In genomic region chr6:163414367-163415175, GRCh38 we compare ENCODE assay signal across 7 cellular contexts. TPM values are rescaled to one million over a fixed set of nuclear protein-coding genes. Genes with fewer than 3 reads are reported as not detected.
DNase-seq lines count a peak whose midpoint lies in the region; ATAC-seq and TF ChIP-seq lines count a peak whose summit lies in the region.

Gene QKI, plus strand, starts transcription at chr6:163414718. Its CDS starts 476 bp downstream, at chr6:163415194.

- H3K27ac ChIP-seq in liver (ENCODE audit: low read depth in 1 of 2, low read length in 2 of 2), result peak within 1 kb of the TSS; percentile 98 to 99

- intact Hi-C loops in activated CD4-positive, alpha-beta T cell treated with anti-CD3 and anti-CD28 coated beads, Interleukin-2, amount 10 ng/mL, durations not matched to agents 24 days and 14 days (cut with micrococcal nuclease), result no loop called here

- H3K27me3 Mint-ChIP-seq in activated CD4-positive, alpha-beta T cell treated with anti-CD3 and anti-CD28 coated beads, Interleukin-2, amount 10 ng/mL, durations not matched to agents 24 days and 14 days, result peaks cover 11% of the 10 kb centered on the region

- peak within 1 kb of the TSS; percentile 91 for H3K4me3 Mint-ChIP-seq in activated CD4-positive, alpha-beta T cell treated with anti-CD3 and anti-CD28 coated beads, Interleukin-2, amount 10 ng/mL, durations not matched to agents 24 days and 14 days

- no peak for TF ChIP-seq CTCF in liver (IDR thresholded peaks at IDR 0.05; ENCODE audit: low read depth, low read length, missing input control)

- no peaks in the 10 kb centered on the region for H3K36me3 Mint-ChIP-seq in activated CD4-positive, alpha-beta T cell treated with anti-CD3 and anti-CD28 coated beads, Interleukin-2, amount 10 ng/mL, durations not matched to agents 24 days and 14 days (ENCODE audit: low read depth)

- H3K27ac Mint-ChIP-seq in activated CD4-positive, alpha-beta T cell treated with anti-CD3 and anti-CD28 coated beads, Interleukin-2, amount 10 ng/mL, durations not matched to agents 24 days and 14 days, result peak within 1 kb of the TSS; percentile 92

- H3K9me3 Mint-ChIP-seq in activated CD4-positive, alpha-beta T cell treated with anti-CD3 and anti-CD28 coated beads, Interleukin-2, amount 10 ng/mL, durations not matched to agents 24 days and 14 days, result no peaks in the 10 kb centered on the region

- peak; percentile 18 for DNase-seq in NCI-H2107 treated with DMSO at 0.1 percent for 48 hours (lab: John Stamatoyannopoulos, UW; ENCODE audit: unreplicated experiment)
- peak; percentile 94 for DNase-seq in activated CD4-positive, alpha-beta T cell treated with anti-CD3 and anti-CD28 coated beads, Interleukin-2, amount 10 ng/mL, durations not matched to agents 24 days and 14 days
- DNase-seq in dedifferentiated amniotic fluid mesenchymal stem cell (ENCODE audit: extremely low spot score), result peak; percentile 51
- peak; percentile 83 for DNase-seq in stimulated activated CD4-positive, alpha-beta T cell treated with anti-CD3 and anti-CD28 coated beads, Interleukin-4, amount 100 ng/mL, for 1 hour

- under 1% methylated on average over 141 of the region's 141 CpGs for WGBS in liver

- ATAC-seq in GM18511 (IDR thresholded peaks at IDR 0.05; ENCODE audit: unreplicated experiment) (peak; percentile 39), HG02678 (IDR thresholded peaks at IDR 0.05; ENCODE audit: unreplicated experiment) (peak; percentile 39)

- peaks cover 31% of the 10 kb centered on the region for H3K4me1 Mint-ChIP-seq in activated CD4-positive, alpha-beta T cell treated with anti-CD3 and anti-CD28 coated beads, Interleukin-2, amount 10 ng/mL, durations not matched to agents 24 days and 14 days

- no peaks in the 10 kb centered on the region for H3K36me3 ChIP-seq in liver (ENCODE audit: control insufficient read depth in 4 of 4, insufficient read depth in 3 of 4, low read depth in 1 of 4, low read length in 3 of 4)

- H3K4me1 ChIP-seq in liver (ENCODE audit: control insufficient read depth in 4 of 4, insufficient read depth in 4 of 4, low read length in 3 of 4), result peaks cover 0 to 25% (median 14%) of the 10 kb centered on the region in 4 donors

- H3K27me3 ChIP-seq in liver (ENCODE audit: control insufficient read depth in 4 of 4, insufficient read depth in 4 of 4, low read length in 3 of 4), result no peaks in the 10 kb centered on the region

- H3K9me3 ChIP-seq in liver (ENCODE audit: control insufficient read depth in 4 of 4, low read length in 3 of 4), result no peaks in the 10 kb centered on the region

- peak within 1 kb of the TSS; percentile 57 to 99 for H3K9ac ChIP-seq in liver (ENCODE audit: low read depth in 1 of 2, low read length in 2 of 2)

- H3K4me3 ChIP-seq in liver (ENCODE audit: low read depth in 1 of 3, low read length in 3 of 3), result peak within 1 kb of the TSS; percentile 76 to 100 (median 94)

- TF ChIP-seq RAD21 in liver (IDR thresholded peaks at IDR 0.05), result peak in 1 of 2 donors; percentile 13

TF ChIP-seq in liver, 16 proteins besides CTCF, POLR2A, EP300 and RAD21:
- TF ChIP-seq GABPA (IDR thresholded peaks at IDR 0.05 in 1 of 2, conservative IDR thresholded peaks at IDR 0.05 in 1 of 2) (no peak), HNF4A (conservative IDR thresholded peaks at IDR 0.05) (no peak), JUND (IDR thresholded peaks at IDR 0.05) (no peak), FOXA1 (IDR thresholded peaks at IDR 0.05) (no peak), FOXA2 (IDR thresholded peaks at IDR 0.05) (no peak), SP1 (IDR thresholded peaks at IDR 0.05) (no peak), NR2F2 (IDR thresholded peaks at IDR 0.05) (no peak), YY1 (IDR thresholded peaks at IDR 0.05) (no peak), HNF4G (IDR thresholded peaks at IDR 0.05) (no peak)
- TF ChIP-seq, protein P1, sequence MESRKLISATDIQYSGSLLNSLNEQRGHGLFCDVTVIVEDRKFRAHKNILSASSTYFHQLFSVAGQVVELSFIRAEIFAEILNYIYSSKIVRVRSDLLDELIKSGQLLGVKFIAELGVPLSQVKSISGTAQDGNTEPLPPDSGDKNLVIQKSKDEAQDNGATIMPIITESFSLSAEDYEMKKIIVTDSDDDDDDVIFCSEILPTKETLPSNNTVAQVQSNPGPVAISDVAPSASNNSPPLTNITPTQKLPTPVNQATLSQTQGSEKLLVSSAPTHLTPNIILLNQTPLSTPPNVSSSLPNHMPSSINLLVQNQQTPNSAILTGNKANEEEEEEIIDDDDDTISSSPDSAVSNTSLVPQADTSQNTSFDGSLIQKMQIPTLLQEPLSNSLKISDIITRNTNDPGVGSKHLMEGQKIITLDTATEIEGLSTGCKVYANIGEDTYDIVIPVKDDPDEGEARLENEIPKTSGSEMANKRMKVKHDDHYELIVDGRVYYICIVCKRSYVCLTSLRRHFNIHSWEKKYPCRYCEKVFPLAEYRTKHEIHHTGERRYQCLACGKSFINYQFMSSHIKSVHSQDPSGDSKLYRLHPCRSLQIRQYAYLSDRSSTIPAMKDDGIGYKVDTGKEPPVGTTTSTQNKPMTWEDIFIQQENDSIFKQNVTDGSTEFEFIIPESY (IDR thresholded peaks at IDR 0.05), result no peak
- TF ChIP-seq, protein P2, sequence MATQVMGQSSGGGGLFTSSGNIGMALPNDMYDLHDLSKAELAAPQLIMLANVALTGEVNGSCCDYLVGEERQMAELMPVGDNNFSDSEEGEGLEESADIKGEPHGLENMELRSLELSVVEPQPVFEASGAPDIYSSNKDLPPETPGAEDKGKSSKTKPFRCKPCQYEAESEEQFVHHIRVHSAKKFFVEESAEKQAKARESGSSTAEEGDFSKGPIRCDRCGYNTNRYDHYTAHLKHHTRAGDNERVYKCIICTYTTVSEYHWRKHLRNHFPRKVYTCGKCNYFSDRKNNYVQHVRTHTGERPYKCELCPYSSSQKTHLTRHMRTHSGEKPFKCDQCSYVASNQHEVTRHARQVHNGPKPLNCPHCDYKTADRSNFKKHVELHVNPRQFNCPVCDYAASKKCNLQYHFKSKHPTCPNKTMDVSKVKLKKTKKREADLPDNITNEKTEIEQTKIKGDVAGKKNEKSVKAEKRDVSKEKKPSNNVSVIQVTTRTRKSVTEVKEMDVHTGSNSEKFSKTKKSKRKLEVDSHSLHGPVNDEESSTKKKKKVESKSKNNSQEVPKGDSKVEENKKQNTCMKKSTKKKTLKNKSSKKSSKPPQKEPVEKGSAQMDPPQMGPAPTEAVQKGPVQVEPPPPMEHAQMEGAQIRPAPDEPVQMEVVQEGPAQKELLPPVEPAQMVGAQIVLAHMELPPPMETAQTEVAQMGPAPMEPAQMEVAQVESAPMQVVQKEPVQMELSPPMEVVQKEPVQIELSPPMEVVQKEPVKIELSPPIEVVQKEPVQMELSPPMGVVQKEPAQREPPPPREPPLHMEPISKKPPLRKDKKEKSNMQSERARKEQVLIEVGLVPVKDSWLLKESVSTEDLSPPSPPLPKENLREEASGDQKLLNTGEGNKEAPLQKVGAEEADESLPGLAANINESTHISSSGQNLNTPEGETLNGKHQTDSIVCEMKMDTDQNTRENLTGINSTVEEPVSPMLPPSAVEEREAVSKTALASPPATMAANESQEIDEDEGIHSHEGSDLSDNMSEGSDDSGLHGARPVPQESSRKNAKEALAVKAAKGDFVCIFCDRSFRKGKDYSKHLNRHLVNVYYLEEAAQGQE (IDR thresholded peaks at IDR 0.05), result no peak

RNA-seq across cellular contexts. Expression of gene QKI, which starts in this region (rescaled TPM):
- total RNA-seq in activated CD4-positive, alpha-beta T cell treated with anti-CD3 and anti-CD28 coated beads, Interleukin-2, amount 10 ng/mL, durations not matched to agents 24 days and 14 days, result 69.3 and 79.7 TPM in 2 replicates
- 10 to 100 TPM; 86.0 to 97.0 TPM for total RNA-seq in liver
- polyA plus RNA-seq in liver, result 10 to 100 TPM; 22.7 to 26.5 TPM

Comparison
In these comparisons a context has a peak if more than half of its experiments do, and no peak if none do; other contexts are left out.
1. Peak in every context shown above with its lines: DNase-seq, ATAC-seq, H3K4me3 ChIP-seq and H3K27ac ChIP-seq.
2. DNase-seq: peak in every context shown above with its lines; median percentile 94 in activated CD4-positive, alpha-beta T cell treated with anti-CD3 and anti-CD28 coated beads, Interleukin-2, amount 10 ng/mL, durations not matched to agents 24 days and 14 days; 83 in stimulated activated CD4-positive, alpha-beta T cell treated with anti-CD3 and anti-CD28 coated beads, Interleukin-4, amount 100 ng/mL, for 1 hour; 51 in dedifferentiated amniotic fluid mesenchymal stem cell; 18 in NCI-H2107 treated with DMSO at 0.1 percent for 48 hours.